Comparison of ENCODE assay signal across 24 cellular contexts in genomic region chr2:96184188-96184587, GRCh38. TPM values are rescaled to one million over a fixed set of nuclear protein-coding genes. Genes with fewer than 3 reads are reported as not detected.
"Had no signal": no experiment of that assay in that cellular context is flagged by ENCODE, and none has a peak within 500 bp of the region (broad histone marks: within the 10 kb centered on the region; RNA-seq: fewer than 3 reads in every experiment).

No MANE protein-coding gene starts in this region.

- H3K4me3 Mint-ChIP-seq: activated naive CD4-positive, alpha-beta T cell treated with anti-CD3 and anti-CD28 coated beads, Interleukin-2, amount 10 ng/mL, durations not matched to agents 7 days and 5 days; naive thymus-derived CD8-positive, alpha-beta T cell; stimulated activated naive CD8-positive, alpha-beta T cell treated with anti-CD3 and anti-CD28 coated beads, Interleukin-15, Interleukin-2, amounts not matched to agents 100 ng/mL and 50 ng/mL, for 24 hours; T-helper 2 cell treated with Interferon-gamma antibody and Interleukin-4, amounts not matched to agents 5 μg/mL and 100 μg/mL, for 36 hours had no signal

- H3K4me3 ChIP-seq: esophagus muscularis mucosa, left lung, prostate gland, skin epidermis, suprapubic skin had no signal

- H3K27me3 Mint-ChIP-seq: activated naive CD4-positive, alpha-beta T cell treated with anti-CD3 and anti-CD28 coated beads, Interleukin-2, amount 10 ng/mL, durations not matched to agents 7 days and 5 days; naive thymus-derived CD8-positive, alpha-beta T cell; stimulated activated naive CD8-positive, alpha-beta T cell treated with anti-CD3 and anti-CD28 coated beads, Interleukin-15, Interleukin-2, amounts not matched to agents 100 ng/mL and 50 ng/mL, for 24 hours had no signal

- DNase-seq: activated CD4-positive, alpha-beta T cell treated with anti-CD3 and anti-CD28 coated beads, Interleukin-2, amount 50 U/mL, for 1 hour; activated naive CD4-positive, alpha-beta T cell treated with anti-CD3 and anti-CD28 coated beads, Interleukin-2, amount 10 ng/mL, durations not matched to agents 7 days and 5 days; activated T-cell treated with anti-CD3 and anti-CD28 coated beads for 4 hours; kidney; left lung; mammary epithelial cell; naive thymus-derived CD8-positive, alpha-beta T cell; nucleus accumbens; right cardiac atrium; stimulated activated CD4-positive, alpha-beta T cell treated with anti-CD3 and anti-CD28 coated beads, Interleukin-15, amount 100 ng/mL, for 24 hours; stimulated activated CD4-positive, alpha-beta T cell treated with anti-CD3 and anti-CD28 coated beads, Interleukin-4, amount 100 ng/mL, for 1 hour; SW 1271; trophoblast cell had no signal

- H3K27me3 ChIP-seq: esophagus muscularis mucosa, left lung, suprapubic skin had no signal

- H3K9me3 Mint-ChIP-seq: activated naive CD4-positive, alpha-beta T cell treated with anti-CD3 and anti-CD28 coated beads, Interleukin-2, amount 10 ng/mL, durations not matched to agents 7 days and 5 days; activated T-helper 2 cell treated with anti-CD3 and anti-CD28 coated beads, Interferon-gamma antibody, Interleukin-2, Interleukin-4, amounts not matched to agents 10 μg/mL and 5 μg/mL and 100 μg/mL, durations not matched to agents 14 hours and 24 hours and 36 hours; naive thymus-derived CD8-positive, alpha-beta T cell; stimulated activated naive CD8-positive, alpha-beta T cell treated with anti-CD3 and anti-CD28 coated beads, Interleukin-15, Interleukin-2, amounts not matched to agents 100 ng/mL and 50 ng/mL, for 24 hours; T-helper 2 cell treated with Interferon-gamma antibody and Interleukin-4, amounts not matched to agents 5 μg/mL and 100 μg/mL, for 36 hours had no signal

- ATAC-seq: left lung; naive thymus-derived CD8-positive, alpha-beta T cell; right cardiac atrium had no signal

- H3K9me3 ChIP-seq: esophagus muscularis mucosa, left lung, prostate gland, suprapubic skin had no signal

- FAIRE-seq: astrocyte, colon, endometrium, kidney had no signal

- H3K27ac Mint-ChIP-seq: activated T-helper 2 cell treated with anti-CD3 and anti-CD28 coated beads, Interferon-gamma antibody, Interleukin-2, Interleukin-4, amounts not matched to agents 10 μg/mL and 5 μg/mL and 100 μg/mL, durations not matched to agents 14 hours and 24 hours and 36 hours; T-helper 2 cell treated with Interferon-gamma antibody and Interleukin-4, amounts not matched to agents 5 μg/mL and 100 μg/mL, for 36 hours had no signal

- H3K4me1 ChIP-seq: left lung, prostate gland, suprapubic skin had no signal

- H3K27ac ChIP-seq: esophagus muscularis mucosa, left lung, prostate gland, skin epidermis, suprapubic skin had no signal

RNA-seq across cellular contexts. Expression of gene ASTL, which starts 45.9 kb away (rescaled TPM):
- total RNA-seq: astrocyte, cardiac septum, esophagus muscularis mucosa, kidney, left lung, right cardiac atrium had no signal
- polyA plus RNA-seq: mammary epithelial cell, right cardiac atrium had no signal
